In the genomic region with DNA sequence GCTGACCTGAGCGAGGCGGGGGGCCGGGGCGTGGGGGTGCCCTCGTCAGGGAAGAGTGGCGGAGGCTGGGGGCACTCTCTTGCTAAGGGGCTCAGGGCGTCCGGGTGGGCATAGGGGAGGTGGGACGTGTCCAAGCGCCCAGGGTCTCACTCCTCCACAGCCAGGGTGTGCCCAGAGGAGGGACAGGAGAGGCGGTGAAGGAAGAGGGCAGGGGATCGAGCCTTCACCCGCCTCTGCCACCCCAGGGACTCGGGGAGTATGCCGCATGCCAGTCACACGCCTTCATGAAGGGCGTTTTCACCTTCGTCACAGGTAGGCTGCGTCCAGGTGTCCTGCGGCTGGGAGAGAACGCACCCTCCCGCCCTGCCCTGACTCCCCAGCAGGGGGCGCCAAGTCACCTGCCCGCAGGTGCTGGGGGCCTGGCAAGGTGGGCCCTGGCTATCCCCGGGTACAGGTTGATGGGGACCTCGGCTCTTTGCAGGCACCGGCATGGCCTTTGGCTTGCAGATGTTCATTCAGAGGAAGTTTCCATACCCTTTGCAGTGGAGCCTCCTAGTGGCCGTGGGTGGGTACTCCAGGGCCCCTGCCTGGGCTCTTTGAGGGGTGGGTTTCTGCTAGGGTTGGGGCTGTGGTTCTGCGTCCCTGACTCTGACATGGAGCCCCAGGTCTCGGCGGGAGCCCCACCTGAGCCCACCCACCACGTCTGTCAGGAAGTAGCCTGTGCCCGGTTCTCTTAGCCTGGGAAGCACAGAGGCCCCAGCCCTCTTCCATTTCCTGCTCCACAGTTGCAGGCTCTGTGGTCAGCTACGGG, we compare ENCODE assay signal across 1 cellular context.
A peak's percentile ranks its signal among the peaks of the same experiment; 100 is the strongest.
TF ChIP-seq lines count a peak whose summit lies in the region.

No MANE protein-coding gene starts in this region.

TF ChIP-seq in HepG2, 621 proteins besides CTCF, POLR2A, EP300 and RAD21 (continued from another document and continues in another):
- TF ChIP-seq, protein P1, sequence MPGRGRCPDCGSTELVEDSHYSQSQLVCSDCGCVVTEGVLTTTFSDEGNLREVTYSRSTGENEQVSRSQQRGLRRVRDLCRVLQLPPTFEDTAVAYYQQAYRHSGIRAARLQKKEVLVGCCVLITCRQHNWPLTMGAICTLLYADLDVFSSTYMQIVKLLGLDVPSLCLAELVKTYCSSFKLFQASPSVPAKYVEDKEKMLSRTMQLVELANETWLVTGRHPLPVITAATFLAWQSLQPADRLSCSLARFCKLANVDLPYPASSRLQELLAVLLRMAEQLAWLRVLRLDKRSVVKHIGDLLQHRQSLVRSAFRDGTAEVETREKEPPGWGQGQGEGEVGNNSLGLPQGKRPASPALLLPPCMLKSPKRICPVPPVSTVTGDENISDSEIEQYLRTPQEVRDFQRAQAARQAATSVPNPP (CRISPR knock-in tag; IDR thresholded peaks at IDR 0.05): no peak
- TF ChIP-seq ZNF383 (CRISPR knock-in tag; IDR thresholded peaks at IDR 0.05; ENCODE audit: borderline replicate concordance) (no peak), U2AF2 (IDR thresholded peaks at IDR 0.05; ENCODE audit: low read depth, low read length) (no peak), ZKSCAN1 (IDR thresholded peaks at IDR 0.05; ENCODE audit: low read length) (no peak), ZNF772 (CRISPR knock-in tag; IDR thresholded peaks at IDR 0.05) (0 out of 2 replicates have a peak, but pooled peaks have one; percentile 67), THAP9 (CRISPR knock-in tag; IDR thresholded peaks at IDR 0.05; ENCODE audit: borderline replicate concordance) (no peak; the same call in none of the 2 replicates), LBX2 (CRISPR knock-in tag; IDR thresholded peaks at IDR 0.05; ENCODE audit: borderline replicate concordance) (no peak; the same call in 1 of the 2 replicates), FOXO1 (CRISPR knock-in tag; IDR thresholded peaks at IDR 0.05) (peak; percentile 4), TAF15 (IDR thresholded peaks at IDR 0.05; ENCODE audit: low read depth, low read length, poor library complexity, severe bottlenecking) (no peak), NCOA2 (CRISPR knock-in tag; IDR thresholded peaks at IDR 0.05) (no peak), ZBTB40 (IDR thresholded peaks at IDR 0.05) (no peak), ZBTB40 (CRISPR knock-in tag; IDR thresholded peaks at IDR 0.05) (no peak; the same call in 1 of the 2 replicates), JARID2 (CRISPR knock-in tag; IDR thresholded peaks at IDR 0.05; ENCODE audit: insufficient replicate concordance) (no peak), ATF6 (CRISPR knock-in tag; conservative IDR thresholded peaks at IDR 0.05) (0 out of 2 replicates have a peak, but pooled peaks have one; percentile 4), IRX3 (CRISPR knock-in tag; IDR thresholded peaks at IDR 0.05; ENCODE audit: borderline replicate concordance, low read depth) (no peak), ZFP90 (CRISPR knock-in tag; IDR thresholded peaks at IDR 0.05; ENCODE audit: borderline replicate concordance) (peak; percentile 51; the same call in 1 of the 2 replicates), ZNF580 (CRISPR knock-in tag; IDR thresholded peaks at IDR 0.05; ENCODE audit: borderline replicate concordance, low read depth) (no peak), XBP1 (CRISPR knock-in tag; IDR thresholded peaks at IDR 0.05) (no peak), MYC (CRISPR knock-in tag; IDR thresholded peaks at IDR 0.05; ENCODE audit: borderline replicate concordance) (0 out of 2 replicates have a peak, but pooled peaks have one; percentile 60), GTF3A (CRISPR knock-in tag; conservative IDR thresholded peaks at IDR 0.05) (0 out of 2 replicates have a peak, but pooled peaks have one; percentile 29), ZNF337 (CRISPR knock-in tag; IDR thresholded peaks at IDR 0.05; ENCODE audit: borderline replicate concordance, low read depth) (no peak), GPBP1L1 (CRISPR knock-in tag; IDR thresholded peaks at IDR 0.05) (no peak), NPAS2 (CRISPR knock-in tag; IDR thresholded peaks at IDR 0.05; ENCODE audit: borderline replicate concordance) (no peak), HINFP (CRISPR knock-in tag; IDR thresholded peaks at IDR 0.05; ENCODE audit: low read depth) (no peak), BRCA1 (CRISPR knock-in tag; IDR thresholded peaks at IDR 0.05) (0 out of 2 replicates have a peak, but pooled peaks have one; percentile 67), ZNF468 (CRISPR knock-in tag; IDR thresholded peaks at IDR 0.05) (no peak), SIN3A (IDR thresholded peaks at IDR 0.05; ENCODE audit: borderline replicate concordance, low read depth, low read length) (no peak)
- TF ChIP-seq, protein P2, sequence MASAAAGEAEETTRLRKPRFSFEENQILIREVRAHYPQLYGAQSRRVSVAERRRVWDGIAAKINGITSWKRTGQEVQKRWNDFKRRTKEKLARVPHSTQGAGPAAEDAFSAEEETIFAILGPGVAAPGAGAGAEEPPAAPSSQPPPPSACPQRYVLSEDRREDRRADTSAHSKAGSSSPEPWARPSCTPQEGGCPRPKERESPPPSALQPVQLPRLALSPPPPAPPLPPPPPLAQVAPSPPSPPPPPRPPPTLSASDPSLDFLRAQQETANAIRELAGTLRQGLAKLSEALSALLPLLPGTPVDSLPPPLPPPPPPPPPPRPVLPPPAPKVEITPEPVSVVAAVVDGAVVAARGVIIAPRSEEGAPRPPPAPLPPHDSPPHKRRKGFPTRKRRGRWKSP (CRISPR knock-in tag; IDR thresholded peaks at IDR 0.05): peak; percentile 17; the same call in 1 of the 2 replicates
